In genomic region chr1:37614105-37614504, GRCh38 we compare ENCODE assay signal across 37 cellular contexts. TPM values are rescaled to one million over a fixed set of nuclear protein-coding genes. Genes with fewer than 3 reads are reported as not detected.
"Had no signal": no experiment of that assay in that cellular context is flagged by ENCODE, and none has a peak within 500 bp of the region (broad histone marks: within the 10 kb centered on the region; RNA-seq: fewer than 3 reads in every experiment).

No MANE protein-coding gene starts in this region.

- H3K9me3 ChIP-seq: adrenal gland, ascending aorta, body of pancreas, breast epithelium had no signal

- H3K36me3 ChIP-seq: adrenal gland, ascending aorta, brain microvascular endothelial cell, breast epithelium, cardiac muscle cell had no signal

- H3K27ac ChIP-seq: adrenal gland, ascending aorta, body of pancreas, brain microvascular endothelial cell, breast epithelium, cardiac muscle cell had no signal

- DNase-seq: activated effector memory CD4-positive, alpha-beta T cell treated with anti-CD3 and anti-CD28 coated beads, Interleukin-2, amount 50 U/mL, for 16 hours; activated effector memory CD4-positive, alpha-beta T cell treated with Interleukin-2 at 50 U/mL for 16 hours; activated gamma-delta T cell; activated gamma-delta T cell treated with Interleukin-2 at 50 U/mL for 16 hours; activated naive CD4-positive, alpha-beta T cell; activated naive CD4-positive, alpha-beta T cell treated with anti-CD3 and anti-CD28 coated beads for 36 hours; activated naive CD4-positive, alpha-beta T cell treated with anti-CD3 and anti-CD28 coated beads, Interleukin-2, amount 10 ng/mL, durations not matched to agents 7 days and 5 days; activated naive CD4-positive, alpha-beta T cell treated with anti-CD3 and anti-CD28 coated beads, Interleukin-2, amount 50 U/mL, for 16 hours; activated naive CD4-positive, alpha-beta T cell treated with Interleukin-2 at 50 U/mL for 16 hours; activated naive CD8-positive, alpha-beta T cell treated with anti-CD3 and anti-CD28 coated beads for 36 hours; activated naive CD8-positive, alpha-beta T cell treated with anti-CD3 and anti-CD28 coated beads, Interleukin-2, amount 10 ng/mL, durations not matched to agents 7 days and 5 days; activated naive CD8-positive, alpha-beta T cell treated with anti-CD3 and anti-CD28 coated beads, Interleukin-2, amount 50 U/mL, for 24 hours; activated T-cell treated with anti-CD3 and anti-CD28 coated beads for 4 hours; activated T-cell treated with anti-CD3 and anti-CD28 coated beads, Interleukin-2, amount 50 U/mL, for 1 hour; activated T-cell treated with anti-CD3 and anti-CD28 coated beads, Interleukin-2, amount 50 U/mL, for 24 hours; activated T-cell treated with anti-CD3 and anti-CD28 coated beads, Interleukin-2, amount 50 U/mL, for 4 hours; activated T-cell treated with anti-CD3 and anti-CD28 coated beads, Interleukin-2, amount 50 U/mL, for 48 hours; activated T-cell treated with anti-CD3 and anti-CD28 coated beads, Interleukin-2, amount 50 U/mL, for 72 hours; adrenal gland; amniotic stem cell; amygdala; anterior cingulate cortex; body of pancreas; brain microvascular endothelial cell; caudate nucleus; central memory CD4-positive, alpha-beta T cell; cerebellar nuclear complex had no signal

- H3K4me3 ChIP-seq: adrenal gland, ascending aorta, body of pancreas, breast epithelium, cardiac muscle cell had no signal

- H3K4me1 ChIP-seq: adrenal gland, ascending aorta, body of pancreas, breast epithelium had no signal

- H3K27me3 ChIP-seq: ascending aorta had no signal

RNA-seq across cellular contexts. Expression of gene RSPO1, which starts 20.6 kb away (rescaled TPM):
- total RNA-seq: activated naive CD4-positive, alpha-beta T cell treated with anti-CD3 and anti-CD28 coated beads for 36 hours; activated naive CD4-positive, alpha-beta T cell treated with anti-CD3 and anti-CD28 coated beads, Interleukin-2, amount 50 U/mL, for 72 hours; activated naive CD8-positive, alpha-beta T cell treated with anti-CD3 and anti-CD28 coated beads for 36 hours; activated naive CD8-positive, alpha-beta T cell treated with anti-CD3 and anti-CD28 coated beads, Interleukin-2, amount 10 ng/mL, durations not matched to agents 7 days and 5 days; activated T-cell treated with anti-CD3 and anti-CD28 coated beads, Interleukin-2, amount 50 U/mL, for 4 hours; activated T-cell treated with anti-CD3 and anti-CD28 coated beads, Interleukin-2, amount 50 U/mL, for 72 hours; activated T-helper 1 cell treated with anti-CD3 and anti-CD28 coated beads, Interleukin-12 subunit alpha, Interleukin-12 subunit beta, Interleukin-2, Interleukin-4 antibody, amounts not matched to agents 30 ng/mL and 10 ng/mL and 1 ng/mL, durations not matched to agents 14 hours and 24 hours and 36 hours; activated T-helper 17 cell treated with anti-CD3 and anti-CD28 coated beads, Interleukin-2, amount 50 U/mL, for 72 hours; activated T-helper 2 cell treated with anti-CD3 and anti-CD28 coated beads, Interferon-gamma antibody, Interleukin-2, Interleukin-4, amounts not matched to agents 10 μg/mL and 5 μg/mL and 100 μg/mL, durations not matched to agents 14 hours and 24 hours and 36 hours; ascending aorta; astrocyte; bronchial epithelial cell; cardiac septum had no signal

RNA-seq across cellular contexts. Expression of gene DNALI1, which starts 57.4 kb away (rescaled TPM):
- total RNA-seq: activated naive CD4-positive, alpha-beta T cell treated with anti-CD3 and anti-CD28 coated beads for 36 hours; activated naive CD4-positive, alpha-beta T cell treated with anti-CD3 and anti-CD28 coated beads, Interleukin-2, amount 50 U/mL, for 72 hours; activated naive CD8-positive, alpha-beta T cell treated with anti-CD3 and anti-CD28 coated beads for 36 hours; activated T-cell treated with anti-CD3 and anti-CD28 coated beads, Interleukin-2, amount 50 U/mL, for 4 hours; activated T-helper 1 cell treated with anti-CD3 and anti-CD28 coated beads, Interleukin-12 subunit alpha, Interleukin-12 subunit beta, Interleukin-2, Interleukin-4 antibody, amounts not matched to agents 30 ng/mL and 10 ng/mL and 1 ng/mL, durations not matched to agents 14 hours and 24 hours and 36 hours; activated T-helper 2 cell treated with anti-CD3 and anti-CD28 coated beads, Interferon-gamma antibody, Interleukin-2, Interleukin-4, amounts not matched to agents 10 μg/mL and 5 μg/mL and 100 μg/mL, durations not matched to agents 14 hours and 24 hours and 36 hours had no signal
